Comparison of ENCODE assay signal across 8 cellular contexts in genomic region chr4:82780398-82781231, GRCh38. TPM values are rescaled to one million over a fixed set of nuclear protein-coding genes. Genes with fewer than 3 reads are reported as not detected.
DNase-seq lines count a peak whose midpoint lies in the region; ATAC-seq and TF ChIP-seq lines count a peak whose summit lies in the region.

No MANE protein-coding gene starts in this region.

- peak overlapping the region; percentile 33; the same call in 1 of the 2 replicates for H3K9ac ChIP-seq in KMS-11

- intact Hi-C loops in heart left ventricle (cut with DNase I) = no loop called here
- intact Hi-C loops in tibial artery (cut with DNase I; ENCODE audit: low total_unique reads) = no loop called here

- H3K27ac ChIP-seq in KMS-11 (peak overlapping the region; percentile 87), SJCRH30 (peak overlapping the region; percentile 2; the same call in 1 of the 2 replicates), heart left ventricle (peak overlapping the region in 1 of 12 donors; percentile 32), tibial artery (no peak overlapping the region)

- no peak overlapping the region for H3K4me3 Mint-ChIP-seq in stimulated activated naive B cell treated with anti-CD40 and anti-IgM and Interleukin-4, amounts not matched to agents 10 μg/mL and 1 μg/mL and 100 μg/mL, for 72 hours

- H3K4me1 Mint-ChIP-seq in stimulated activated naive B cell treated with anti-CD40 and anti-IgM and Interleukin-4, amounts not matched to agents 10 μg/mL and 1 μg/mL and 100 μg/mL, for 72 hours = no peaks in the 10 kb centered on the region

- H3K27me3 ChIP-seq in KMS-11 (ENCODE audit: insufficient read depth, low read depth) (no peaks in the 10 kb centered on the region), SJCRH30 (no peaks in the 10 kb centered on the region), heart left ventricle (no peaks in the 10 kb centered on the region), tibial artery (no peaks in the 10 kb centered on the region)

- H2AFZ ChIP-seq in KMS-11 (ENCODE audit: low read depth) = peak overlapping the region; percentile 22; the same call in 1 of the 2 replicates

- no peaks in the 10 kb centered on the region for H3K9me3 Mint-ChIP-seq in stimulated activated naive B cell treated with anti-CD40 and anti-IgM and Interleukin-4, amounts not matched to agents 10 μg/mL and 1 μg/mL and 100 μg/mL, for 72 hours

- DNase-seq in SJCRH30 (peak; percentile 100), heart left ventricle (peak; percentile 71 to 83 (median 81)), tibial artery (peak; percentile 68 to 81), T-helper 2 cell (no peak)
- no peak for DNase-seq in stimulated activated naive B cell treated with anti-CD40 and anti-IgM and Interleukin-4, amounts not matched to agents 10 μg/mL and 1 μg/mL and 100 μg/mL, for 72 hours

- H3K4me3 ChIP-seq in KMS-11 (IDR thresholded peaks at IDR 0.05; ENCODE audit: insufficient read depth, low read depth, low read length) (no peak overlapping the region), SJCRH30 (no peak overlapping the region), heart left ventricle (no peak overlapping the region), tibial artery (no peak overlapping the region)

- ATAC-seq in GM19351 (IDR thresholded peaks at IDR 0.05; ENCODE audit: unreplicated experiment) (peak; percentile 68), heart left ventricle (peak in 3 of 4 donors; percentile 60 to 79 (median 63)), GM19035 (IDR thresholded peaks at IDR 0.05; ENCODE audit: unreplicated experiment) (no peak)
- no peak for ATAC-seq in stimulated activated naive B cell treated with anti-CD40 and anti-IgM and Interleukin-4, amounts not matched to agents 10 μg/mL and 1 μg/mL and 100 μg/mL, for 72 hours (replicated peaks)

- 33 to 50% (median 40%) methylated on average over 7 to 10 of the region's 10 CpGs for WGBS in heart left ventricle, 4 donors

- H4K20me1 ChIP-seq in KMS-11 (ENCODE audit: insufficient read depth) = no peaks in the 10 kb centered on the region

- H3K4me1 ChIP-seq in KMS-11 (ENCODE audit: low read depth, poor library complexity, severe bottlenecking) = peaks cover 75% of the 10 kb centered on the region
- H3K4me1 ChIP-seq in SJCRH30 = peaks cover 72% of the 10 kb centered on the region
- H3K4me1 ChIP-seq in heart left ventricle = peaks cover 0 to 26% (median 11%) of the 10 kb centered on the region in 12 donors
- peaks cover 0 to 10% (median 3%) of the 10 kb centered on the region in 4 donors for H3K4me1 ChIP-seq in tibial artery

- H3K36me3 Mint-ChIP-seq in stimulated activated naive B cell treated with anti-CD40 and anti-IgM and Interleukin-4, amounts not matched to agents 10 μg/mL and 1 μg/mL and 100 μg/mL, for 72 hours = no peaks in the 10 kb centered on the region

- TF ChIP-seq CTCF in KMS-11 (conservative IDR thresholded peaks at IDR 0.05; ENCODE audit: low read depth, low read length) = 0 out of 2 replicates have a peak, but pooled peaks have one; percentile 12
- no peak for TF ChIP-seq CTCF in heart left ventricle (IDR thresholded peaks at IDR 0.05)
- TF ChIP-seq CTCF in tibial artery (IDR thresholded peaks at IDR 0.05) = no peak

- H3K9me3 ChIP-seq in SJCRH30 (replicated peaks) (no peaks in the 10 kb centered on the region), heart left ventricle (no peaks in the 10 kb centered on the region), tibial artery (no peaks in the 10 kb centered on the region)

- H3K27me3 Mint-ChIP-seq in stimulated activated naive B cell treated with anti-CD40 and anti-IgM and Interleukin-4, amounts not matched to agents 10 μg/mL and 1 μg/mL and 100 μg/mL, for 72 hours = no peaks in the 10 kb centered on the region

- H3K36me3 ChIP-seq in KMS-11 (ENCODE audit: insufficient read depth) = no peaks in the 10 kb centered on the region
- H3K36me3 ChIP-seq in SJCRH30 = no peaks in the 10 kb centered on the region
- no peaks in the 10 kb centered on the region for H3K36me3 ChIP-seq in heart left ventricle
- H3K36me3 ChIP-seq in tibial artery = no peaks in the 10 kb centered on the region

- peaks cover 39% of the 10 kb centered on the region; the same call in 1 of the 2 replicates for H3K79me2 ChIP-seq in KMS-11 (ENCODE audit: insufficient read depth, low read depth)

- H3K4me2 ChIP-seq in KMS-11 = peak overlapping the region; percentile 87

- H3K27ac Mint-ChIP-seq in stimulated activated naive B cell treated with anti-CD40 and anti-IgM and Interleukin-4, amounts not matched to agents 10 μg/mL and 1 μg/mL and 100 μg/mL, for 72 hours = no peak overlapping the region

- TF ChIP-seq POLR2A in heart left ventricle (IDR thresholded peaks at IDR 0.05) = no peak

RNA-seq across cellular contexts. Expression of gene SCD5, which starts 18.0 kb away (rescaled TPM):
- total RNA-seq in SJCRH30 (2014; rRNA removed; shearing (Covaris generic)) = 78.1 and 86.0 TPM in 2 replicates
- 1 to 10 TPM; 1.4 to 6.8 (median 3.0) TPM for total RNA-seq in heart left ventricle
- 1 to 10 TPM; 2.4 to 2.5 TPM for polyA plus RNA-seq in heart left ventricle

Comparison
In these comparisons a context has a peak if more than half of its experiments do, and no peak if none do; other contexts are left out.
1. ATAC-seq: peak in GM19351 (single experiment) and heart left ventricle (3 of 4); none in stimulated activated naive B cell treated with anti-CD40 and anti-IgM and Interleukin-4, amounts not matched to agents 10 μg/mL and 1 μg/mL and 100 μg/mL, for 72 hours (0 of 2) and GM19035 (single experiment).
2. H3K27ac ChIP-seq: peak in KMS-11 (single experiment) and SJCRH30 (single experiment); none in tibial artery (0 of 2).
3. DNase-seq: peak in SJCRH30 (2 of 2), heart left ventricle (5 of 5) and tibial artery (2 of 2); none in T-helper 2 cell (0 of 5) and stimulated activated naive B cell treated with anti-CD40 and anti-IgM and Interleukin-4, amounts not matched to agents 10 μg/mL and 1 μg/mL and 100 μg/mL, for 72 hours (single experiment).
4. RNA of gene SCD5, which starts 18.0 kb away (total RNA-seq): 78.1 to 86.0 TPM in SJCRH30; 1.4 to 6.8 TPM in heart left ventricle; every median in the first group is over 10 times any median in the second.